ENCODE assay signal across 16 cellular contexts in genomic region chr14:97412933-97413574, GRCh38.
DNase-seq lines count a peak whose midpoint lies in the region; ATAC-seq and TF ChIP-seq lines count a peak whose summit lies in the region.
"Had no signal": no experiment of that assay in that cellular context is flagged by ENCODE, and none has a peak within 500 bp of the region (broad histone marks: within the 10 kb centered on the region; RNA-seq: fewer than 3 reads in every experiment).

No MANE protein-coding gene starts in this region.

- H3K4me3 Mint-ChIP-seq in CD8-positive, alpha-beta T cell: no peak overlapping the region
- no peak overlapping the region for H3K4me3 Mint-ChIP-seq in MCF 10A (ENCODE audit: unreplicated experiment)
- H3K4me3 Mint-ChIP-seq: central memory CD8-positive, alpha-beta T cell; WTC11 had no signal

- intact Hi-C loops in CD8-positive, alpha-beta T cell (cut with DNase I, micrococcal nuclease): no loop called here
- intact Hi-C loops in adrenal gland (cut with DNase I): no loop called here
- intact Hi-C loops in ovary (cut with DNase I): no loop called here
- intact Hi-C loops in MCF 10A (cut with micrococcal nuclease): no loop called here

- TF ChIP-seq POLR2A in adrenal gland (IDR thresholded peaks at IDR 0.05): no peak
- TF ChIP-seq POLR2A in ovary (IDR thresholded peaks at IDR 0.05): no peak

- H3K36me3 ChIP-seq in CD8-positive, alpha-beta T cell (ENCODE audit: insufficient read depth, low read length): no peaks in the 10 kb centered on the region
- H3K36me3 ChIP-seq in parathyroid adenoma (ENCODE audit: control insufficient read depth, insufficient read depth, low read length): no peaks in the 10 kb centered on the region
- no peaks in the 10 kb centered on the region for H3K36me3 ChIP-seq in adrenal gland (replicated peaks in 1 of 2)
- H3K36me3 ChIP-seq in ovary: no peaks in the 10 kb centered on the region
- H3K36me3 ChIP-seq: BLaER1 had no signal

- no peak for TF ChIP-seq EP300 in ovary (IDR thresholded peaks at IDR 0.05)

- H3K79me2 ChIP-seq in parathyroid adenoma: no peaks in the 10 kb centered on the region

- no peak for DNase-seq in CD8-positive, alpha-beta T cell
- peak; percentile 95 for DNase-seq in NCI-H526 (lab: John Stamatoyannopoulos, UW)
- peak; percentile 26 for DNase-seq in globus pallidus (ENCODE audit: low spot score)
- DNase-seq in adrenal gland: no peak
- no peak for DNase-seq in SW 1271 (lab: John Stamatoyannopoulos, UW)
- DNase-seq in ovary: no peak
- no peak for DNase-seq in MCF 10A (ENCODE audit: unreplicated experiment)
- DNase-seq: activated CD8-positive, alpha-beta memory T cell treated with anti-CD3 and anti-CD28 coated beads, Interleukin-2, amount 50 U/mL, for 4 hours; activated naive CD4-positive, alpha-beta T cell treated with anti-CD3 and anti-CD28 coated beads, Interleukin-2, amount 50 U/mL, for 16 hours; DND-41; erythroblast; NCI-H1048 had no signal

- POLR2A ChIA-PET in CD8-positive, alpha-beta T cell (lab: Charles Lee): no interaction called here
- POLR2A ChIA-PET in MCF 10A (lab: Yijun Ruan, JAX): no interaction called here

- H3K9ac ChIP-seq in parathyroid adenoma: no peak overlapping the region
- H3K9ac ChIP-seq: BLaER1 had no signal

- peak overlapping the region; percentile 48 for H3K4me3 ChIP-seq in CD8-positive, alpha-beta T cell (ENCODE audit: low read depth, low read length)
- peak overlapping the region; percentile 40 for H3K4me3 ChIP-seq in parathyroid adenoma (ENCODE audit: low read depth, low read length)
- H3K4me3 ChIP-seq in adrenal gland: peak overlapping the region in 1 of 4 donors; percentile 20
- no peak overlapping the region for H3K4me3 ChIP-seq in ovary
- H3K4me3 ChIP-seq: BLaER1 had no signal

- H3K27ac ChIP-seq in CD8-positive, alpha-beta T cell (ENCODE audit: low read depth, low read length): no peak overlapping the region
- H3K27ac ChIP-seq in parathyroid adenoma (no peak overlapping the region), adrenal gland (no peak overlapping the region), ovary (no peak overlapping the region)
- H3K27ac ChIP-seq: BLaER1 had no signal

- peak overlapping the region; percentile 84 for H3K4me2 ChIP-seq in parathyroid adenoma (ENCODE audit: low read length)
- H3K4me2 ChIP-seq: BLaER1 had no signal

- no peak for TF ChIP-seq CTCF in CD8-positive, alpha-beta T cell (IDR thresholded peaks at IDR 0.05)
- no peak for TF ChIP-seq CTCF in parathyroid adenoma (IDR thresholded peaks at IDR 0.05)
- no peak for TF ChIP-seq CTCF in adrenal gland (IDR thresholded peaks at IDR 0.05)
- TF ChIP-seq CTCF in ovary (IDR thresholded peaks at IDR 0.05): no peak
- no peak for TF ChIP-seq CTCF in MCF 10A (IDR thresholded peaks at IDR 0.05; ENCODE audit: unreplicated experiment)

- no peak overlapping the region for H2AFZ ChIP-seq in parathyroid adenoma

- H3K9me3 ChIP-seq in CD8-positive, alpha-beta T cell (ENCODE audit: low read length): no peaks in the 10 kb centered on the region
- H3K9me3 ChIP-seq in parathyroid adenoma (ENCODE audit: control insufficient read depth, low read length) (no peaks in the 10 kb centered on the region), adrenal gland (replicated peaks in 1 of 3) (no peaks in the 10 kb centered on the region), ovary (no peaks in the 10 kb centered on the region)
- H3K9me3 ChIP-seq: BLaER1 had no signal

- peaks cover 14% of the 10 kb centered on the region for H3K4me1 Mint-ChIP-seq in CD8-positive, alpha-beta T cell (ENCODE audit: low read depth)
- no peaks in the 10 kb centered on the region for H3K4me1 Mint-ChIP-seq in MCF 10A (ENCODE audit: insufficient read depth, unreplicated experiment)

- no TSS peak for BruUV-seq in MCF 10A (replicated peaks; lab: Mats Ljungman, UMichigan)

- peaks cover 26% of the 10 kb centered on the region for H3K4me1 ChIP-seq in CD8-positive, alpha-beta T cell (ENCODE audit: insufficient read depth, low read length)
- H3K4me1 ChIP-seq in parathyroid adenoma (no peaks in the 10 kb centered on the region), adrenal gland (replicated peaks in 1 of 2) (no peaks in the 10 kb centered on the region), ovary (ENCODE audit: insufficient read depth) (no peaks in the 10 kb centered on the region)
- H3K4me1 ChIP-seq: BLaER1 had no signal

- no peaks in the 10 kb centered on the region for H3K36me3 Mint-ChIP-seq in CD8-positive, alpha-beta T cell
- peaks cover 6% of the 10 kb centered on the region for H3K36me3 Mint-ChIP-seq in MCF 10A (ENCODE audit: insufficient read depth, unreplicated experiment)
- H3K36me3 Mint-ChIP-seq: WTC11 had no signal

- H3K27me3 ChIP-seq in CD8-positive, alpha-beta T cell (ENCODE audit: insufficient read depth, low read length): peaks cover 9% of the 10 kb centered on the region
- peaks cover 18% of the 10 kb centered on the region for H3K27me3 ChIP-seq in parathyroid adenoma (ENCODE audit: control insufficient read depth, insufficient read depth, low read length)
- H3K27me3 ChIP-seq in adrenal gland: peaks cover 53% of the 10 kb centered on the region
- H3K27me3 ChIP-seq in ovary: no peaks in the 10 kb centered on the region
- H3K27me3 ChIP-seq: BLaER1 had no signal

- ATAC-seq in CD8-positive, alpha-beta T cell: no peak

- CTCF ChIA-PET in CD8-positive, alpha-beta T cell (lab: Charles Lee): no interaction called here
- CTCF ChIA-PET in MCF 10A (lab: Yijun Ruan, JAX): no interaction called here

- peaks cover 12% of the 10 kb centered on the region for H3K27me3 Mint-ChIP-seq in CD8-positive, alpha-beta T cell (ENCODE audit: low read depth)
- peaks cover 17% of the 10 kb centered on the region for H3K27me3 Mint-ChIP-seq in MCF 10A (ENCODE audit: insufficient read depth, unreplicated experiment)
- H3K27me3 Mint-ChIP-seq: central memory CD8-positive, alpha-beta T cell had no signal

- no peaks in the 10 kb centered on the region for H3K9me3 Mint-ChIP-seq in CD8-positive, alpha-beta T cell
- H3K9me3 Mint-ChIP-seq in MCF 10A (ENCODE audit: unreplicated experiment): no peaks in the 10 kb centered on the region
- H3K9me3 Mint-ChIP-seq: central memory CD8-positive, alpha-beta T cell; WTC11 had no signal

- WGBS in adrenal gland, 4 donors: 9 to 13% (median 12%) methylated on average over 21 of the region's 21 CpGs
- WGBS in ovary, 3 donors: 3% methylated on average over 21 of the region's 21 CpGs

- H3K27ac Mint-ChIP-seq in CD8-positive, alpha-beta T cell: no peak overlapping the region
- no peak overlapping the region for H3K27ac Mint-ChIP-seq in MCF 10A (ENCODE audit: low read depth, unreplicated experiment)
- H3K27ac Mint-ChIP-seq: WTC11 had no signal

Comparison
In these comparisons a context has a peak if more than half of its experiments do, and no peak if none do; other contexts are left out.
1. DNase-seq: peak in NCI-H526 (2 of 2) and globus pallidus (single experiment); none in CD8-positive, alpha-beta T cell (0 of 7), adrenal gland (0 of 7), SW 1271 (0 of 2), ovary (0 of 5) and MCF 10A (single experiment).